32 cellular contexts compared by ENCODE assay signal in the genomic region with DNA sequence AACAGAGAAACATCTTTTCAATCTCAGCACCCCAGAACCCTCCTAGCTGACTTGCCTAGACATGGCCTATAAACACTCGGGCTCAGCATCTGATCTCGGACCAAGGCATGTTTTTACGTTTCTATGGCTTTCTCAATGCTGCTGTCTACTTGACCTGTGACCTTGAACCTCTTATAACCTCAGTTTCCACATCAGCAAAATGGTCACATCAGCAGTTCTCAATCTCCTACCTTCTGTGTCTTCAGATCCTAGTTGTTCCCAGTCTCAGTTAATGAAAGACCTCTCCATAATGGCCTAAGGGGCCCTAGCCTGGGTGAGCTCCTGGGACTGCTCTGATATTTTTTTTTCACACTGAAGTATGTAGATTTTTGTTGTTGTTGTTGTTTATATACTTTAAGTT. TPM values are rescaled to one million over a fixed set of nuclear protein-coding genes. Genes with fewer than 3 reads are reported as not detected.
"Had no signal": no experiment of that assay in that cellular context is flagged by ENCODE, and none has a peak within 500 bp of the region (broad histone marks: within the 10 kb centered on the region; RNA-seq: fewer than 3 reads in every experiment).

No MANE protein-coding gene starts in this region.

- H3K27me3 Mint-ChIP-seq: activated CD4-positive, alpha-beta T cell treated with anti-CD3 and anti-CD28 coated beads, Interleukin-2, amount 10 ng/mL, durations not matched to agents 24 days and 14 days had no signal

- H3K36me3 ChIP-seq: adrenal gland, breast epithelium, MG63, SJCRH30 had no signal

- FAIRE-seq: astrocyte, TTC549 had no signal

- H3K27ac Mint-ChIP-seq: activated CD4-positive, alpha-beta T cell treated with anti-CD3 and anti-CD28 coated beads, Interleukin-2, amount 10 ng/mL, durations not matched to agents 24 days and 14 days; activated CD8-positive, alpha-beta T cell treated with anti-CD3 and anti-CD28 coated beads for 36 hours; activated naive CD4-positive, alpha-beta T cell treated with anti-CD3 and anti-CD28 coated beads for 36 hours; activated naive CD4-positive, alpha-beta T cell treated with anti-CD3 and anti-CD28 coated beads, Interleukin-2, amount 50 U/mL, for 72 hours; activated T-cell treated with anti-CD3 and anti-CD28 coated beads, Interleukin-2, amount 50 U/mL, for 72 hours; activated T-helper 17 cell treated with anti-CD3 and anti-CD28 coated beads, Interleukin-2, amount 50 U/mL, for 72 hours had no signal

- H3K4me3 Mint-ChIP-seq: activated CD4-positive, alpha-beta T cell treated with anti-CD3 and anti-CD28 coated beads, Interleukin-2, amount 10 ng/mL, durations not matched to agents 24 days and 14 days; activated CD8-positive, alpha-beta T cell treated with anti-CD3 and anti-CD28 coated beads for 36 hours; activated naive CD4-positive, alpha-beta T cell treated with anti-CD3 and anti-CD28 coated beads for 36 hours; activated T-cell treated with anti-CD3 and anti-CD28 coated beads, Interleukin-2, amount 50 U/mL, for 72 hours; activated T-helper 17 cell treated with anti-CD3 and anti-CD28 coated beads, Interleukin-2, amount 50 U/mL, for 72 hours had no signal

- H3K9me3 ChIP-seq: adrenal gland, body of pancreas, breast epithelium, MG63, SJCRH30 had no signal

- H3K9me3 Mint-ChIP-seq: activated CD4-positive, alpha-beta T cell treated with anti-CD3 and anti-CD28 coated beads, Interleukin-2, amount 10 ng/mL, durations not matched to agents 24 days and 14 days; activated CD8-positive, alpha-beta T cell treated with anti-CD3 and anti-CD28 coated beads for 36 hours; activated naive CD4-positive, alpha-beta T cell treated with anti-CD3 and anti-CD28 coated beads for 36 hours; activated naive CD4-positive, alpha-beta T cell treated with anti-CD3 and anti-CD28 coated beads, Interleukin-2, amount 50 U/mL, for 72 hours; activated T-cell treated with anti-CD3 and anti-CD28 coated beads, Interleukin-2, amount 50 U/mL, for 72 hours; activated T-helper 17 cell treated with anti-CD3 and anti-CD28 coated beads, Interleukin-2, amount 50 U/mL, for 72 hours had no signal

- DNase-seq: activated CD4-positive, alpha-beta T cell treated with anti-CD3 and anti-CD28 coated beads, Interleukin-2, amount 10 ng/mL, durations not matched to agents 24 days and 14 days; activated CD4-positive, alpha-beta T cell treated with anti-CD3 and anti-CD28 coated beads, Interleukin-2, amount 50 U/mL, for 4 hours; activated CD8-positive, alpha-beta T cell treated with anti-CD3 and anti-CD28 coated beads for 36 hours; activated gamma-delta T cell; activated naive CD4-positive, alpha-beta T cell treated with anti-CD3 and anti-CD28 coated beads for 36 hours; activated T-cell treated with anti-CD3 and anti-CD28 coated beads, Interleukin-2, amount 50 U/mL, for 1 hour; activated T-cell treated with anti-CD3 and anti-CD28 coated beads, Interleukin-2, amount 50 U/mL, for 72 hours; body of pancreas; Karpas-422; KBM-7; MG63; NCI-H1048; NCI-H1105 treated with DMSO at 0.1 percent for 48 hours; NCI-H1436; NCI-H1694; NCI-H1930; NCI-H2081 treated with DMSO at 0.1 percent for 48 hours; NCI-H226; NCI-H446 treated with DMSO at 0.1 percent for 48 hours; NCI-H524; SHP77; SJCRH30; T1000 had no signal

- H3K36me3 Mint-ChIP-seq: activated naive CD4-positive, alpha-beta T cell treated with anti-CD3 and anti-CD28 coated beads, Interleukin-2, amount 50 U/mL, for 72 hours had no signal

- ATAC-seq: activated CD8-positive, alpha-beta T cell treated with anti-CD3 and anti-CD28 coated beads for 36 hours; activated naive CD4-positive, alpha-beta T cell treated with anti-CD3 and anti-CD28 coated beads, Interleukin-2, amount 50 U/mL, for 72 hours; activated T-cell treated with anti-CD3 and anti-CD28 coated beads, Interleukin-2, amount 50 U/mL, for 72 hours; activated T-helper 17 cell treated with anti-CD3 and anti-CD28 coated beads, Interleukin-2, amount 50 U/mL, for 72 hours; body of pancreas; Panc1 had no signal

- H3K4me1 Mint-ChIP-seq: activated CD4-positive, alpha-beta T cell treated with anti-CD3 and anti-CD28 coated beads, Interleukin-2, amount 10 ng/mL, durations not matched to agents 24 days and 14 days; activated T-helper 17 cell treated with anti-CD3 and anti-CD28 coated beads, Interleukin-2, amount 50 U/mL, for 72 hours had no signal

- H3K27ac ChIP-seq: adrenal gland, body of pancreas, breast epithelium, SJCRH30, SK-N-MC had no signal

- H3K4me3 ChIP-seq: adrenal gland, body of pancreas, breast epithelium, MG63, SJCRH30, SK-N-MC had no signal

- H3K27me3 ChIP-seq: adrenal gland, body of pancreas, breast epithelium, MG63, SJCRH30 had no signal

RNA-seq across cellular contexts. Expression of gene SSUH2, which starts 39.6 kb away (rescaled TPM):
- total RNA-seq: activated CD4-positive, alpha-beta T cell treated with anti-CD3 and anti-CD28 coated beads, Interleukin-2, amount 10 ng/mL, durations not matched to agents 24 days and 14 days; activated CD8-positive, alpha-beta memory T cell treated with anti-CD3 and anti-CD28 coated beads for 36 hours; astrocyte had no signal
